8 cellular contexts compared by ENCODE assay signal in the genomic region with DNA sequence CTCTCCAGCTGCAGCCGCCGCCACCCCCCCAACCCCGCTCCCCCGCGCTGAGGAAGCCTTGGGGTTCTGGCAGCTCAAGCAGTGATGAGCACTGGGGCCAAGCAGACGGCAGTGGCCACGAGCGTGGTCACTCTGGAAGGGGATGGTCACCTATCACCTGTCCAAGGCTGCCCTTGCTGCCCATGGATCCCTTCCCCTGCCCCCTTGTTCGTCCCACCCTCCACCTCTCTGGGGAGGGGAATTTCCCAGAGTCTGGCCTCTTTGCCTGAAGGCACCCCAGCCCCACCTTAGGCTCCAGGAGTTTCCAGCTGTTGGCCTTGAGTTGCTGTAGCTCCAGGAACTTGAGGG. TPM values are rescaled to one million over a fixed set of nuclear protein-coding genes. Genes with fewer than 3 reads are reported as not detected.
A peak's percentile ranks its signal among the peaks of the same experiment; 100 is the strongest.
DNase-seq lines count a peak whose midpoint lies in the region; ATAC-seq, FAIRE-seq and TF ChIP-seq lines count a peak whose summit lies in the region.

No MANE protein-coding gene starts in this region.

- no peak for TF ChIP-seq EP300 in A549 (IDR thresholded peaks at IDR 0.05)

- no peak for TF ChIP-seq RAD21 in A549 (conservative IDR thresholded peaks at IDR 0.05 in 1 of 2, IDR thresholded peaks at IDR 0.05 in 1 of 2)

- no peak for FAIRE-seq in A549 (lab: Jason Lieb, UNC)

- POLR2A ChIA-PET in A549 (lab: Yijun Ruan, JAX), result no interaction called here

- peak overlapping the region; percentile 79 to 90 for H3K9ac ChIP-seq in mucosa of rectum (ENCODE audit: low read depth in 1 of 2, low read length in 2 of 2)

- H3K9me3 ChIP-seq in A549 (no peaks in the 10 kb centered on the region), HAP-1 (no peaks in the 10 kb centered on the region), mucosa of rectum (ENCODE audit: control insufficient read depth in 2 of 2, low read length in 2 of 2) (no peaks in the 10 kb centered on the region)

- H3K27ac ChIP-seq in A549, result peak overlapping the region; percentile 72 to 91
- peak overlapping the region; percentile 86 to 88 for H3K27ac ChIP-seq in mucosa of rectum (ENCODE audit: low read depth in 2 of 2, low read length in 2 of 2)

- TF ChIP-seq POLR2A in A549 (IDR thresholded peaks at IDR 0.05; ENCODE audit: low read length), result no peak

- H3K36me3 ChIP-seq in HAP-1 (replicated peaks) (no peaks in the 10 kb centered on the region), mucosa of rectum (ENCODE audit: control insufficient read depth in 2 of 2, insufficient read depth in 2 of 2, low read length in 2 of 2) (no peaks in the 10 kb centered on the region)

- in situ Hi-C loops in HAP-1 (cut with MboI; ENCODE audit: low sequenced_read_pairs) (no loop called here), astrocyte of the cerebellum (cut with HindIII; ENCODE audit: low sequenced_read_pairs) (no loop called here)

- H3K4me3 ChIP-seq in A549, result peak overlapping the region; percentile 50; the same call in 2 of the 3 replicates
- peak overlapping the region; percentile 30; the same call in 1 of the 2 replicates for H3K4me3 ChIP-seq in HAP-1
- H3K4me3 ChIP-seq in astrocyte of the cerebellum (ENCODE audit: low read depth, low read length), result peak overlapping the region; percentile 60
- H3K4me3 ChIP-seq in mucosa of rectum (ENCODE audit: low read length in 2 of 2), result peak overlapping the region; percentile 75 to 79

- ATAC-seq in A549 (no peak; a peak in 1 of 6 replicates), GM18498 (IDR thresholded peaks at IDR 0.05; ENCODE audit: unreplicated experiment) (no peak), HG02840 (IDR thresholded peaks at IDR 0.05; ENCODE audit: low FRiP score, unreplicated experiment) (no peak), HG02623 (IDR thresholded peaks at IDR 0.05; ENCODE audit: unreplicated experiment) (no peak)

- WGBS in A549 (ENCODE audit: missing lambda C conversion rate), result 0% methylated on average over 3 of the region's 9 CpGs

- TF ChIP-seq CTCF in A549 (IDR thresholded peaks at IDR 0.05) (no peak), astrocyte of the cerebellum (IDR thresholded peaks at IDR 0.05; ENCODE audit: low read depth, low read length, missing control alignments) (no peak)

- H3K4me1 ChIP-seq in A549, result 0 out of 3 replicates have a peak, but pooled peaks cover 3% of the 10 kb centered on the region
- no peaks in the 10 kb centered on the region; the same call in 1 of the 2 replicates for H3K4me1 ChIP-seq in HAP-1
- H3K4me1 ChIP-seq in mucosa of rectum (ENCODE audit: control insufficient read depth in 2 of 2, insufficient read depth in 2 of 2, low read length in 2 of 2), result peaks cover 15 to 22% of the 10 kb centered on the region in 2 donors

- H3K27me3 ChIP-seq in HAP-1 (ENCODE audit: low read depth) (no peaks in the 10 kb centered on the region), mucosa of rectum (ENCODE audit: control insufficient read depth in 2 of 2, insufficient read depth in 2 of 2, low read length in 2 of 2) (peaks cover 2 to 4% of the 10 kb centered on the region in 2 donors)

- peak overlapping the region; percentile 64 for H3K4me2 ChIP-seq in A549

- CTCF ChIA-PET in A549 (lab: Yijun Ruan, JAX), result interaction anchor here (0.6 to 6.6 kb wide), 23 partner anchors 10 to 993 kb away, joined by 3 to 45 read pairs (median 3); no protein-coding TSS in a partner anchor

- DNase-seq in A549 (ENCODE audit: low read depth in 1 of 2, low spot score in 1 of 2) (no peak), HAP-1 (ENCODE audit: low spot score in 2 of 2) (no peak), astrocyte of the cerebellum (ENCODE audit: low read depth) (no peak), HPDE6-E6E7 (ENCODE audit: extremely low spot score) (no peak)

TF ChIP-seq in A549, 52 proteins besides CTCF, POLR2A, EP300 and RAD21:
- TF ChIP-seq RFX5 (IDR thresholded peaks at IDR 0.05) (no peak), EHMT2 (IDR thresholded peaks at IDR 0.05; ENCODE audit: low read depth) (no peak), FOXS1 (CRISPR knock-in tag; IDR thresholded peaks at IDR 0.05) (no peak), FOSB (CRISPR knock-in tag; IDR thresholded peaks at IDR 0.05) (no peak), GATA3 (IDR thresholded peaks at IDR 0.05; ENCODE audit: borderline replicate concordance) (no peak), KDM5A (IDR thresholded peaks at IDR 0.05) (no peak), ESRRA (IDR thresholded peaks at IDR 0.05; ENCODE audit: borderline replicate concordance, low read length) (no peak), TP53 (CRISPR knock-in tag; IDR thresholded peaks at IDR 0.05) (no peak), RCOR1 (IDR thresholded peaks at IDR 0.05; ENCODE audit: low read depth, low read length) (no peak), TFCP2L1 (CRISPR knock-in tag; IDR thresholded peaks at IDR 0.05) (no peak)
- TF ChIP-seq, protein P1, sequence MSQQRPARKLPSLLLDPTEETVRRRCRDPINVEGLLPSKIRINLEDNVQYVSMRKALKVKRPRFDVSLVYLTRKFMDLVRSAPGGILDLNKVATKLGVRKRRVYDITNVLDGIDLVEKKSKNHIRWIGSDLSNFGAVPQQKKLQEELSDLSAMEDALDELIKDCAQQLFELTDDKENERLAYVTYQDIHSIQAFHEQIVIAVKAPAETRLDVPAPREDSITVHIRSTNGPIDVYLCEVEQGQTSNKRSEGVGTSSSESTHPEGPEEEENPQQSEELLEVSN (IDR thresholded peaks at IDR 0.05; ENCODE audit: borderline replicate concordance, low read depth), result no peak
- TF ChIP-seq, protein P2, sequence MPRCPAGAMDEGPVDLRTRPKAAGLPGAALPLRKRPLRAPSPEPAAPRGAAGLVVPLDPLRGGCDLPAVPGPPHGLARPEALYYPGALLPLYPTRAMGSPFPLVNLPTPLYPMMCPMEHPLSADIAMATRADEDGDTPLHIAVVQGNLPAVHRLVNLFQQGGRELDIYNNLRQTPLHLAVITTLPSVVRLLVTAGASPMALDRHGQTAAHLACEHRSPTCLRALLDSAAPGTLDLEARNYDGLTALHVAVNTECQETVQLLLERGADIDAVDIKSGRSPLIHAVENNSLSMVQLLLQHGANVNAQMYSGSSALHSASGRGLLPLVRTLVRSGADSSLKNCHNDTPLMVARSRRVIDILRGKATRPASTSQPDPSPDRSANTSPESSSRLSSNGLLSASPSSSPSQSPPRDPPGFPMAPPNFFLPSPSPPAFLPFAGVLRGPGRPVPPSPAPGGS (IDR thresholded peaks at IDR 0.05), result no peak

RNA-seq across cellular contexts. Expression of a gene that starts 7.2 kb away (rescaled TPM):
- 34.6 and 35.8 TPM in 2 replicates for polyA plus RNA-seq in A549 (2011; rRNA removed)
- polyA plus RNA-seq in A549 (2012; cell fraction: cytosol; rRNA removed), result 47.9 and 48.9 TPM in 2 replicates
- polyA plus RNA-seq in A549 (2012; cell fraction: nucleus; rRNA removed), result 18.8 and 26.5 TPM in 2 replicates
- 34.5 to 37.5 TPM (median 34.6 TPM) in 3 replicates for polyA plus RNA-seq in A549 (2017; fragmentation: RNase III; extraction: RNeasy Plus Mini Kit Qiagen cat#74134 plus additional on column Dnase treatment)
- polyA minus RNA-seq in A549 (2011; rRNA and poly(A)+ RNA removed), result 22.3 and 25.0 TPM in 2 replicates
